In the genomic region with DNA sequence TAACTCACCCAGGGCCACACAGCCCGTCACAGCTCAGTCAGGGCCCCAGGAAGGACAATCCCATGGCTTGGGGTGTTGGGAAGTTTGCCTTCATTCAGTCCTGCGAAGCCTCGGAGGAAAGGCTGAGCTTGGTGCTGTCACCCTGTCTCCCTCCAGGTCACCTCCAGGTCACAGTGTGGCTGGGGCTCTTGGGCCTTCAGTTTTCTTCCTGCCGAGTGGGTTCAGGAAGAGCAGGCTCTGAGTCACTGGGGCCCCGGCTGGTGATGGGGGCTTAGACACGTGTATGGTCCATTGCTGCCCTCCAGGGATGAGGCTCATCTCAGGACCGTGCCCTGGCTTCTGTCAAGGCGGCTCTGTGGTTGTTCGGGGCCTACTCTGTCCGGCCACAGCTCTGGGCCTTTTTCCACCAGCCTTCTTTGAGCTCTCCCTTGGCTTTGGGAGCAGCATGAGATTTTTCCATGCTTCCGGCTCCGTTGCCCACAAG, we compare ENCODE assay signal across 1 cellular context.
TF ChIP-seq lines count a peak whose summit lies in the region.

No MANE protein-coding gene starts in this region.

TF ChIP-seq in HepG2, 621 proteins besides CTCF, POLR2A, EP300 and RAD21 (continued from another document and continues in another):
- TF ChIP-seq MYC (CRISPR knock-in tag; IDR thresholded peaks at IDR 0.05; ENCODE audit: borderline replicate concordance) (0 out of 2 replicates have a peak, but pooled peaks have one; percentile 35), KAT7 (CRISPR knock-in tag; IDR thresholded peaks at IDR 0.05; ENCODE audit: borderline replicate concordance) (no peak), RBFOX2 (IDR thresholded peaks at IDR 0.05; ENCODE audit: low read depth, low read length) (no peak), ZBTB25 (CRISPR knock-in tag; IDR thresholded peaks at IDR 0.05) (no peak), HNF1B (CRISPR knock-in tag; IDR thresholded peaks at IDR 0.05) (0 out of 2 replicates have a peak, but pooled peaks have one; percentile 64), IRX3 (CRISPR knock-in tag; IDR thresholded peaks at IDR 0.05; ENCODE audit: borderline replicate concordance, low read depth) (no peak), FOXA1 (IDR thresholded peaks at IDR 0.05) (no peak), FOXA1 (CRISPR knock-in tag; IDR thresholded peaks at IDR 0.05) (no peak), NR2F1 (CRISPR knock-in tag; IDR thresholded peaks at IDR 0.05) (peak in 1 of 2 experiments; percentile 41; a peak in 1 of 4 replicates), THRA (CRISPR knock-in tag; IDR thresholded peaks at IDR 0.05; ENCODE audit: borderline replicate concordance) (peak; percentile 36; the same call in 1 of the 2 replicates), TMF1 (CRISPR knock-in tag; IDR thresholded peaks at IDR 0.05; ENCODE audit: low read depth) (no peak), AKAP8 (CRISPR knock-in tag; IDR thresholded peaks at IDR 0.05) (0 out of 2 replicates have a peak, but pooled peaks have one; percentile 24), HOXA7 (CRISPR knock-in tag; IDR thresholded peaks at IDR 0.05) (no peak), ZNF136 (CRISPR knock-in tag; IDR thresholded peaks at IDR 0.05; ENCODE audit: low read depth) (0 out of 2 replicates have a peak, but pooled peaks have one; percentile 45), REPIN1 (CRISPR knock-in tag; IDR thresholded peaks at IDR 0.05; ENCODE audit: borderline replicate concordance, low read depth) (0 out of 2 replicates have a peak, but pooled peaks have one; percentile 35), ZNF572 (CRISPR knock-in tag; IDR thresholded peaks at IDR 0.05) (peak; percentile 81), HDAC2 (CRISPR knock-in tag; IDR thresholded peaks at IDR 0.05) (peak; percentile 46; the same call in 1 of the 2 replicates), ZNF496 (CRISPR knock-in tag; IDR thresholded peaks at IDR 0.05; ENCODE audit: insufficient replicate concordance) (no peak), TEF (CRISPR knock-in tag; IDR thresholded peaks at IDR 0.05) (no peak), ARID2 (CRISPR knock-in tag; IDR thresholded peaks at IDR 0.05; ENCODE audit: borderline replicate concordance) (no peak), MED1 (CRISPR knock-in tag; IDR thresholded peaks at IDR 0.05) (peak; percentile 37; the same call in 1 of the 2 replicates), POLR2G (IDR thresholded peaks at IDR 0.05; ENCODE audit: low read depth, low read length) (0 out of 2 replicates have a peak, but pooled peaks have one; percentile 3), SOX5 (CRISPR knock-in tag; IDR thresholded peaks at IDR 0.05; ENCODE audit: borderline replicate concordance) (0 out of 2 replicates have a peak, but pooled peaks have one; percentile 5), KIAA2018 (CRISPR knock-in tag; IDR thresholded peaks at IDR 0.05; ENCODE audit: borderline replicate concordance) (no peak), ZNF234 (CRISPR knock-in tag; conservative IDR thresholded peaks at IDR 0.05) (no peak), HNRNPL (IDR thresholded peaks at IDR 0.05; ENCODE audit: low read depth, low read length) (no peak)
- TF ChIP-seq, protein P1, sequence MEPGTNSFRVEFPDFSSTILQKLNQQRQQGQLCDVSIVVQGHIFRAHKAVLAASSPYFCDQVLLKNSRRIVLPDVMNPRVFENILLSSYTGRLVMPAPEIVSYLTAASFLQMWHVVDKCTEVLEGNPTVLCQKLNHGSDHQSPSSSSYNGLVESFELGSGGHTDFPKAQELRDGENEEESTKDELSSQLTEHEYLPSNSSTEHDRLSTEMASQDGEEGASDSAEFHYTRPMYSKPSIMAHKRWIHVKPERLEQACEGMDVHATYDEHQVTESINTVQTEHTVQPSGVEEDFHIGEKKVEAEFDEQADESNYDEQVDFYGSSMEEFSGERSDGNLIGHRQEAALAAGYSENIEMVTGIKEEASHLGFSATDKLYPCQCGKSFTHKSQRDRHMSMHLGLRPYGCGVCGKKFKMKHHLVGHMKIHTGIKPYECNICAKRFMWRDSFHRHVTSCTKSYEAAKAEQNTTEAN (CRISPR knock-in tag; conservative IDR thresholded peaks at IDR 0.05) = no peak
- TF ChIP-seq, protein P2, sequence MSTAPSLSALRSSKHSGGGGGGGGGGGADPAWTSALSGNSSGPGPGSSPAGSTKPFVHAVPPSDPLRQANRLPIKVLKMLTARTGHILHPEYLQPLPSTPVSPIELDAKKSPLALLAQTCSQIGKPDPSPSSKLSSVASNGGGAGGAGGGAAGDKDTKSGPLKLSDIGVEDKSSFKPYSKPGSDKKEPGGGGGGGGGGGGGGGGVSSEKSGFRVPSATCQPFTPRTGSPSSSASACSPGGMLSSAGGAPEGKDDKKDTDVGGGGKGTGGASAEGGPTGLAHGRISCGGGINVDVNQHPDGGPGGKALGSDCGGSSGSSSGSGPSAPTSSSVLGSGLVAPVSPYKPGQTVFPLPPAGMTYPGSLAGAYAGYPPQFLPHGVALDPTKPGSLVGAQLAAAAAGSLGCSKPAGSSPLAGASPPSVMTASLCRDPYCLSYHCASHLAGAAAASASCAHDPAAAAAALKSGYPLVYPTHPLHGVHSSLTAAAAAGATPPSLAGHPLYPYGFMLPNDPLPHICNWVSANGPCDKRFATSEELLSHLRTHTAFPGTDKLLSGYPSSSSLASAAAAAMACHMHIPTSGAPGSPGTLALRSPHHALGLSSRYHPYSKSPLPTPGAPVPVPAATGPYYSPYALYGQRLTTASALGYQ (CRISPR knock-in tag; IDR thresholded peaks at IDR 0.05) = no peak
- TF ChIP-seq, protein P3, sequence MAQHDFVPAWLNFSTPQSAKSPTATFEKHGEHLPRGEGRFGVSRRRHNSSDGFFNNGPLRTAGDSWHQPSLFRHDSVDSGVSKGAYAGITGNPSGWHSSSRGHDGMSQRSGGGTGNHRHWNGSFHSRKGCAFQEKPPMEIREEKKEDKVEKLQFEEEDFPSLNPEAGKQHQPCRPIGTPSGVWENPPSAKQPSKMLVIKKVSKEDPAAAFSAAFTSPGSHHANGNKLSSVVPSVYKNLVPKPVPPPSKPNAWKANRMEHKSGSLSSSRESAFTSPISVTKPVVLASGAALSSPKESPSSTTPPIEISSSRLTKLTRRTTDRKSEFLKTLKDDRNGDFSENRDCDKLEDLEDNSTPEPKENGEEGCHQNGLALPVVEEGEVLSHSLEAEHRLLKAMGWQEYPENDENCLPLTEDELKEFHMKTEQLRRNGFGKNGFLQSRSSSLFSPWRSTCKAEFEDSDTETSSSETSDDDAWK (CRISPR knock-in tag; IDR thresholded peaks at IDR 0.05) = no peak
- TF ChIP-seq, protein P4, sequence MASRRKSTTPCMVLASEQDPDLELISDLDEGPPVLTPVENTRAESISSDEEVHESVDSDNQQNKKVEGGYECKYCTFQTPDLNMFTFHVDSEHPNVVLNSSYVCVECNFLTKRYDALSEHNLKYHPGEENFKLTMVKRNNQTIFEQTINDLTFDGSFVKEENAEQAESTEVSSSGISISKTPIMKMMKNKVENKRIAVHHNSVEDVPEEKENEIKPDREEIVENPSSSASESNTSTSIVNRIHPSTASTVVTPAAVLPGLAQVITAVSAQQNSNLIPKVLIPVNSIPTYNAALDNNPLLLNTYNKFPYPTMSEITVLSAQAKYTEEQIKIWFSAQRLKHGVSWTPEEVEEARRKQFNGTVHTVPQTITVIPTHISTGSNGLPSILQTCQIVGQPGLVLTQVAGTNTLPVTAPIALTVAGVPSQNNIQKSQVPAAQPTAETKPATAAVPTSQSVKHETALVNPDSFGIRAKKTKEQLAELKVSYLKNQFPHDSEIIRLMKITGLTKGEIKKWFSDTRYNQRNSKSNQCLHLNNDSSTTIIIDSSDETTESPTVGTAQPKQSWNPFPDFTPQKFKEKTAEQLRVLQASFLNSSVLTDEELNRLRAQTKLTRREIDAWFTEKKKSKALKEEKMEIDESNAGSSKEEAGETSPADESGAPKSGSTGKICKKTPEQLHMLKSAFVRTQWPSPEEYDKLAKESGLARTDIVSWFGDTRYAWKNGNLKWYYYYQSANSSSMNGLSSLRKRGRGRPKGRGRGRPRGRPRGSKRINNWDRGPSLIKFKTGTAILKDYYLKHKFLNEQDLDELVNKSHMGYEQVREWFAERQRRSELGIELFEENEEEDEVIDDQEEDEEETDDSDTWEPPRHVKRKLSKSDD (CRISPR knock-in tag; IDR thresholded peaks at IDR 0.05; ENCODE audit: low read depth) = no peak
- TF ChIP-seq, protein P5, sequence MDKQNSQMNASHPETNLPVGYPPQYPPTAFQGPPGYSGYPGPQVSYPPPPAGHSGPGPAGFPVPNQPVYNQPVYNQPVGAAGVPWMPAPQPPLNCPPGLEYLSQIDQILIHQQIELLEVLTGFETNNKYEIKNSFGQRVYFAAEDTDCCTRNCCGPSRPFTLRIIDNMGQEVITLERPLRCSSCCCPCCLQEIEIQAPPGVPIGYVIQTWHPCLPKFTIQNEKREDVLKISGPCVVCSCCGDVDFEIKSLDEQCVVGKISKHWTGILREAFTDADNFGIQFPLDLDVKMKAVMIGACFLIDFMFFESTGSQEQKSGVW (CRISPR knock-in tag; IDR thresholded peaks at IDR 0.05; ENCODE audit: borderline replicate concordance) = no peak
